Comparison of ENCODE assay signal across 8 cellular contexts in genomic region chr19:17292301-17293074, GRCh38. TPM values are rescaled to one million over a fixed set of nuclear protein-coding genes. Genes with fewer than 3 reads are reported as not detected.
DNase-seq lines count a peak whose midpoint lies in the region; ATAC-seq lines count a peak whose summit lies in the region.

No MANE protein-coding gene starts in this region.

- H3K27ac Mint-ChIP-seq in CD8-positive, alpha-beta memory T cell = peak overlapping the region in 6 of 8 donors; percentile 22 to 88 (median 52)
- H3K27ac Mint-ChIP-seq in T-helper 17 cell = peak overlapping the region; percentile 51

- WGBS in right cardiac atrium = 2% methylated on average over 46 of the region's 46 CpGs

- H3K27me3 ChIP-seq in CD8-positive, alpha-beta memory T cell (ENCODE audit: insufficient read depth, low read length, poor library complexity, severe bottlenecking) = no peaks in the 10 kb centered on the region
- no peaks in the 10 kb centered on the region for H3K27me3 ChIP-seq in right cardiac atrium (ENCODE audit: control insufficient read depth, insufficient read depth)

- H3K27me3 Mint-ChIP-seq in CD8-positive, alpha-beta memory T cell = peaks cover 1 to 5% of the 10 kb centered on the region in 2 donors
- no peaks in the 10 kb centered on the region for H3K27me3 Mint-ChIP-seq in T-helper 17 cell

- DNase-seq in CD8-positive, alpha-beta memory T cell = peak; percentile 69 to 82 (median 76)
- DNase-seq in HUDEP-2 (lab: John Stamatoyannopoulos, UW; ENCODE audit: unreplicated experiment in 76 of 76) (peak in 75 of 76 experiments; percentile 40 to 99 (median 83)), T-helper 17 cell (peak; percentile 70 to 79 (median 77)), amniotic epithelial cell (ENCODE audit: low read depth) (peak; percentile 87), right cardiac atrium (peak; percentile 74 to 92 (median 91)), sciatic nerve (ENCODE audit: low spot score) (peak; percentile 87)

- peak overlapping the region; percentile 84 to 94 (median 88) for H3K4me3 Mint-ChIP-seq in CD8-positive, alpha-beta memory T cell
- peak overlapping the region; percentile 90 for H3K4me3 Mint-ChIP-seq in T-helper 17 cell

- peaks cover 3 to 7% (median 5%) of the 10 kb centered on the region in 3 donors for H3K4me1 Mint-ChIP-seq in CD8-positive, alpha-beta memory T cell
- H3K4me1 Mint-ChIP-seq in T-helper 17 cell = peaks cover 5% of the 10 kb centered on the region

- peak; percentile 72 for ATAC-seq in GM19397 (IDR thresholded peaks at IDR 0.05; ENCODE audit: unreplicated experiment)
- ATAC-seq in T-helper 17 cell = peak; percentile 98
- peak; percentile 91 to 93 for ATAC-seq in right cardiac atrium
- ATAC-seq in sciatic nerve = peak; percentile 94
- ATAC-seq in HG02884 (IDR thresholded peaks at IDR 0.05; ENCODE audit: unreplicated experiment) = no peak

- intact Hi-C loops in right cardiac atrium (cut with DNase I) = loop anchor here in 3 of 4 donors (10.0 kb wide), 2 partner anchors 92 to 102 kb away; partner anchors contain the start of gene CCDC194 (in 1 of the 3)
- intact Hi-C loops in sciatic nerve (cut with DNase I) = loop anchor here (10.0 kb wide), 1 partner anchor 92 kb away; no protein-coding TSS in a partner anchor

- H3K9me3 Mint-ChIP-seq in CD8-positive, alpha-beta memory T cell = no peaks in the 10 kb centered on the region

- H3K4me3 ChIP-seq in CD8-positive, alpha-beta memory T cell (ENCODE audit: low read length) = peak overlapping the region; percentile 79
- peak overlapping the region; percentile 53 for H3K4me3 ChIP-seq in right cardiac atrium (ENCODE audit: low read length)

- peaks cover 0 to 10% (median 0%) of the 10 kb centered on the region in 3 donors for H3K36me3 Mint-ChIP-seq in CD8-positive, alpha-beta memory T cell
- no peaks in the 10 kb centered on the region for H3K36me3 Mint-ChIP-seq in T-helper 17 cell (ENCODE audit: low read depth)

- peak overlapping the region; percentile 31 for H3K27ac ChIP-seq in CD8-positive, alpha-beta memory T cell (ENCODE audit: low read depth, low read length)
- H3K27ac ChIP-seq in right cardiac atrium (ENCODE audit: low read length) = peak overlapping the region; percentile 11

- no peaks in the 10 kb centered on the region for H3K9me3 ChIP-seq in CD8-positive, alpha-beta memory T cell (ENCODE audit: low read length)
- no peaks in the 10 kb centered on the region for H3K9me3 ChIP-seq in T-helper 17 cell (ENCODE audit: control insufficient read depth, low read length, poor library complexity, severe bottlenecking)
- H3K9me3 ChIP-seq in right cardiac atrium (ENCODE audit: control insufficient read depth, low read length) = no peaks in the 10 kb centered on the region

- no peaks in the 10 kb centered on the region for H3K4me1 ChIP-seq in CD8-positive, alpha-beta memory T cell (ENCODE audit: insufficient read depth, low read length)
- H3K4me1 ChIP-seq in right cardiac atrium (ENCODE audit: control insufficient read depth, insufficient read depth, low read length) = no peaks in the 10 kb centered on the region

- CTCF ChIA-PET in CD8-positive, alpha-beta memory T cell (lab: Charles Lee) = interaction anchor here (0.6 to 3.9 kb wide), 17 partner anchors 10 to 172 kb away, joined by 3 to 23 read pairs (median 4); partner anchors contain the start of genes ABHD8, ANKLE1, BABAM1 and DDA1

- POLR2A ChIA-PET in CD8-positive, alpha-beta memory T cell (lab: Charles Lee) = interaction anchor here (1.0 kb wide), 3 partner anchors 11 to 25 kb away, joined by 3 to 8 read pairs (median 3); partner anchors contain the start of genes ABHD8, BABAM1 and MRPL34

- H3K36me3 ChIP-seq in CD8-positive, alpha-beta memory T cell (ENCODE audit: insufficient read depth, low read length) = no peaks in the 10 kb centered on the region

RNA-seq across cellular contexts. Expression of gene ABHD8, which starts 10.7 kb away (rescaled TPM):
- total RNA-seq in CD8-positive, alpha-beta memory T cell = 1 to 10 TPM; 5.2 to 6.0 TPM
- polyA plus RNA-seq in CD8-positive, alpha-beta memory T cell = 8.3 TPM
- 1 to 10 TPM; 5.0 to 7.1 TPM for total RNA-seq in T-helper 17 cell
- total RNA-seq in right cardiac atrium = 10 to 100 TPM; 12.7 to 17.0 (median 14.3) TPM
- 15.8 TPM for polyA plus RNA-seq in right cardiac atrium
- 14.9 TPM for total RNA-seq in sciatic nerve

RNA-seq across cellular contexts. Expression of gene ANKLE1, which starts 10.8 kb away (rescaled TPM):
- 10 to 100 TPM; 15.2 to 16.2 TPM for total RNA-seq in CD8-positive, alpha-beta memory T cell
- 0.47 TPM for polyA plus RNA-seq in CD8-positive, alpha-beta memory T cell
- 1 to 10 TPM; 1.4 to 2.0 TPM for total RNA-seq in T-helper 17 cell
- under 1 TPM; 0.11 to 0.53 (median 0.21) TPM for total RNA-seq in right cardiac atrium
- 0.18 TPM for polyA plus RNA-seq in right cardiac atrium
- total RNA-seq in sciatic nerve = 1.7 TPM

RNA-seq across cellular contexts. Expression of gene MRPL34, which starts 13.2 kb away (rescaled TPM):
- total RNA-seq in CD8-positive, alpha-beta memory T cell = 100 to 1,000 TPM; 136 to 138 TPM
- 227 TPM for polyA plus RNA-seq in CD8-positive, alpha-beta memory T cell
- total RNA-seq in T-helper 17 cell = 10 to 100 TPM; 47.0 to 47.1 TPM
- total RNA-seq in right cardiac atrium = 100 to 1,000 TPM; 131 to 180 (median 164) TPM
- polyA plus RNA-seq in right cardiac atrium = 321 TPM
- 55.0 TPM for total RNA-seq in sciatic nerve

RNA-seq across cellular contexts. Expression of gene DDA1, which starts 16.9 kb away (rescaled TPM):
- 10 to 100 TPM; 47.9 to 51.1 TPM for total RNA-seq in CD8-positive, alpha-beta memory T cell
- 34.7 TPM for polyA plus RNA-seq in CD8-positive, alpha-beta memory T cell
- total RNA-seq in T-helper 17 cell (10 to 100 TPM; 40.3 to 50.3 TPM), right cardiac atrium (10 to 100 TPM; 29.7 to 33.6 (median 30.8) TPM), sciatic nerve (29.4 TPM)
- 92.5 TPM for polyA plus RNA-seq in right cardiac atrium

RNA-seq across cellular contexts. Expression of gene BABAM1, which starts 25.2 kb away (rescaled TPM):
- total RNA-seq in CD8-positive, alpha-beta memory T cell = 100 to 1,000 TPM; 124 to 132 TPM
- 114 TPM for polyA plus RNA-seq in CD8-positive, alpha-beta memory T cell
- total RNA-seq in T-helper 17 cell = 10 to 100 TPM; 70.7 to 72.2 TPM
- 10 to 100 TPM; 70.0 to 80.6 (median 75.4) TPM for total RNA-seq in right cardiac atrium
- 80.7 TPM for polyA plus RNA-seq in right cardiac atrium
- 66.6 TPM for total RNA-seq in sciatic nerve
